18 cellular contexts compared by ENCODE assay signal in the genomic region with DNA sequence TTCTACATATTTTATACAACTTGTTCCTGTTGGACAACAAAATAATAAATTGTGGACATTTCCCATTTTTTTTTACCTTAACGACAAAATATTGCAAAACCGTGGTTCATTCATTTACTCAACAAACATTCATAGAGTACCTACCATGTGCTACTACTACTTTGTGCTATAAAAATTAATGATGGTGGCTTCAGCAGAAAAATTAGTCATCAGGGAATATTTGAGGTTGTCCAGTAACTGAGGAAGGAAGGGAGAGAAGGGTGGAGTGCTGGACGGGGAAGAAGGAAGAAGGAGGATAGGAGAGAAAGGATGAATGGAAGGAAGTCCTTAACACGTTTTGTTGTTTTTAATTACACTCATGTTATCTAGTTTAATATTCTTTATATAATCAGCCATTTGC. TPM values are rescaled to one million over a fixed set of nuclear protein-coding genes. Genes with fewer than 3 reads are reported as not detected.
DNase-seq lines count a peak whose midpoint lies in the region; ATAC-seq and TF ChIP-seq lines count a peak whose summit lies in the region.
"Had no signal": no experiment of that assay in that cellular context is flagged by ENCODE, and none has a peak within 500 bp of the region (broad histone marks: within the 10 kb centered on the region; RNA-seq: fewer than 3 reads in every experiment).

No MANE protein-coding gene starts in this region.

- no peak overlapping the region for H3K27ac ChIP-seq in HCT116 (ENCODE audit: low read depth, low read length)
- 0 out of 2 replicates have a peak overlapping the region, but pooled peaks have one; percentile 1 for H3K27ac ChIP-seq in PC-3 (ENCODE audit: low read length)
- H3K27ac ChIP-seq in dorsolateral prefrontal cortex, result peak overlapping the region in 1 of 59 donors; percentile 29

- ATAC-seq in HCT116 (no peak), PC-3 (no peak)
- ATAC-seq: GM12878, Panc1, Right ventricle myocardium inferior had no signal

- H3K9me3 ChIP-seq in HCT116 (ENCODE audit: control insufficient read depth in 1 of 2, insufficient read depth in 1 of 2, low read depth in 1 of 2, low read length in 2 of 2) (no peaks in the 10 kb centered on the region), PC-3 (ENCODE audit: low read length) (no peaks in the 10 kb centered on the region), skeletal muscle satellite cell (replicated peaks; ENCODE audit: low read length) (no peaks in the 10 kb centered on the region)
- H3K9me3 ChIP-seq: MG63 had no signal

- POLR2A ChIA-PET in HCT116 (lab: Charles Lee) (no interaction called here), PC-3 (lab: Charles Lee; ENCODE audit: unreplicated experiment) (no interaction called here)

- peaks cover 16% of the 10 kb centered on the region for H3F3A ChIP-seq in PC-3 (ENCODE audit: low read length, unreplicated experiment)

- CTCF ChIA-PET in HCT116 (lab: Charles Lee) (no interaction called here), PC-3 (lab: Charles Lee) (no interaction called here)

- TF ChIP-seq CTCF in HCT116 (IDR thresholded peaks at IDR 0.05 in 2 of 3, conservative IDR thresholded peaks at IDR 0.05 in 1 of 3; ENCODE audit: borderline replicate concordance in 1 of 3, insufficient read depth in 1 of 3, low read depth in 2 of 3, low read length in 2 of 3) (no peak), PC-3 (conservative IDR thresholded peaks at IDR 0.05; ENCODE audit: low read depth, low read length) (no peak), dorsolateral prefrontal cortex (IDR thresholded peaks at IDR 0.05 in 54 of 56, conservative IDR thresholded peaks at IDR 0.05 in 2 of 56; ENCODE audit: low read depth in 1 of 56, partially characterized antibody in 56 of 56) (no peak)

- H3K4me1 ChIP-seq in HCT116 (ENCODE audit: control insufficient read depth in 1 of 2, insufficient read depth in 2 of 2, low read length in 2 of 2) (peaks cover 59 to 82% of the 10 kb centered on the region in 2 experiments), PC-3 (ENCODE audit: insufficient read depth, low read length) (peaks cover 50% of the 10 kb centered on the region), skeletal muscle satellite cell (ENCODE audit: control insufficient read depth, insufficient read depth, low read length) (peaks cover 62% of the 10 kb centered on the region)

- H3K36me3 ChIP-seq in HCT116 (ENCODE audit: control insufficient read depth in 1 of 2, insufficient read depth in 2 of 2, low read length in 2 of 2), result peaks cover 0 to 3% of the 10 kb centered on the region in 2 experiments; a peak in 2 of 4 replicates
- H3K36me3 ChIP-seq in PC-3 (ENCODE audit: low read depth, low read length), result peaks cover 7% of the 10 kb centered on the region; the same call in 1 of the 2 replicates
- peaks cover 13% of the 10 kb centered on the region for H3K36me3 ChIP-seq in skeletal muscle satellite cell (ENCODE audit: insufficient read depth, low read length)
- H3K36me3 ChIP-seq: MG63 had no signal

- no peak for TF ChIP-seq RAD21 in HCT116 (IDR thresholded peaks at IDR 0.05; ENCODE audit: low read depth)

- TF ChIP-seq POLR2A in HCT116 (IDR thresholded peaks at IDR 0.05; ENCODE audit: borderline replicate concordance, extremely low read depth, insufficient read depth, insufficient read length), result no peak

- H3K4me2 ChIP-seq in HCT116 (ENCODE audit: low read length) (peak overlapping the region; percentile 5; the same call in 1 of the 2 replicates), PC-3 (ENCODE audit: low read length) (no peak overlapping the region), skeletal muscle satellite cell (ENCODE audit: low read length) (no peak overlapping the region)

- H3K9me2 ChIP-seq in HCT116 (ENCODE audit: insufficient read depth) (no peaks in the 10 kb centered on the region), PC-3 (replicated peaks; ENCODE audit: low read length) (no peaks in the 10 kb centered on the region)

- DNase-seq in HCT116 (ENCODE audit: low read depth, low spot score), result no peak
- DNase-seq in PC-3, result peak; percentile 43
- DNase-seq in kidney tubule cell (ENCODE audit: low spot score), result peak; percentile 40
- no peak for DNase-seq in dorsolateral prefrontal cortex
- DNase-seq in posterior cingulate gyrus, result no peak
- DNase-seq in DMS 273 treated with DMSO at 0.1 percent for 48 hours (lab: John Stamatoyannopoulos, UW), result no peak
- DNase-seq in stimulated activated CD4-positive, alpha-beta T cell treated with anti-CD3 and anti-CD28 coated beads, Interleukin-4, amount 100 ng/mL, for 1 hour, result no peak
- DNase-seq: H9, MG63, NCI-H1048, NCI-H1436, NCI-H2029, NCI-H345, NCI-H526 had no signal

- RAD21 ChIA-PET in HCT116 (lab: Charles Lee; ENCODE audit: low non-redundant PET in 1 of 2, low total read pairs in 2 of 2, uncharacterized antibody in 2 of 2, unreplicated experiment in 2 of 2), result no interaction called here

- no peak overlapping the region for H3K4me3 ChIP-seq in HCT116 (replicated peaks in 1 of 2; ENCODE audit: low read depth in 1 of 2, low read length in 2 of 2)
- H3K4me3 ChIP-seq in PC-3 (ENCODE audit: low read length), result no peak overlapping the region
- H3K4me3 ChIP-seq in skeletal muscle satellite cell (ENCODE audit: low read length), result no peak overlapping the region
- H3K4me3 ChIP-seq in dorsolateral prefrontal cortex, result no peak overlapping the region
- H3K4me3 ChIP-seq: GM12878, MG63 had no signal

- peaks cover 50% of the 10 kb centered on the region for H3K79me2 ChIP-seq in HCT116 (ENCODE audit: insufficient read depth, low read length)
- H3K79me2 ChIP-seq in PC-3 (ENCODE audit: low read length), result peaks cover 43% of the 10 kb centered on the region

- no peak overlapping the region for H2AFZ ChIP-seq in HCT116 (ENCODE audit: low read depth, low read length, poor library complexity, severe bottlenecking)
- H2AFZ ChIP-seq in PC-3 (ENCODE audit: low read length), result no peak overlapping the region

- BruUV-seq in HCT116 (replicated peaks; lab: Mats Ljungman, UMichigan) (no TSS peak), PC-3 (replicated peaks; lab: Mats Ljungman, UMichigan) (no TSS peak)

- H3K27me3 ChIP-seq in HCT116 (ENCODE audit: insufficient read depth, low read length) (no peaks in the 10 kb centered on the region), PC-3 (ENCODE audit: low read length) (no peaks in the 10 kb centered on the region), skeletal muscle satellite cell (ENCODE audit: control insufficient read depth, insufficient read depth, low read length) (no peaks in the 10 kb centered on the region), dorsolateral prefrontal cortex (no peaks in the 10 kb centered on the region)
- H3K27me3 ChIP-seq: MG63 had no signal

- intact Hi-C loops in HCT116 (cut with micrococcal nuclease), result no loop called here
- intact Hi-C loops in PC-3 (cut with micrococcal nuclease), result no loop called here
- intact Hi-C loops in dorsolateral prefrontal cortex (cut with DNase I), result no loop called here
- intact Hi-C loops in posterior cingulate gyrus (cut with DNase I), result no loop called here

- H4K20me1 ChIP-seq in HCT116 (ENCODE audit: insufficient read depth) (no peaks in the 10 kb centered on the region), PC-3 (ENCODE audit: low read length) (no peaks in the 10 kb centered on the region)

- no peak overlapping the region for H3K9ac ChIP-seq in HCT116 (ENCODE audit: low read length)
- no peak overlapping the region for H3K9ac ChIP-seq in PC-3 (ENCODE audit: low read length)
- peak overlapping the region; percentile 3 for H3K9ac ChIP-seq in skeletal muscle satellite cell (ENCODE audit: low read depth, low read length)

TF ChIP-seq in HCT116, 20 proteins besides CTCF, POLR2A, EP300 and RAD21:
- no peak; the same call in 1 of the 2 replicates for TF ChIP-seq FOSL1 (IDR thresholded peaks at IDR 0.05; ENCODE audit: low read depth)
- no peak for TF ChIP-seq CBX3 (IDR thresholded peaks at IDR 0.05; ENCODE audit: low read depth)
- no peak for TF ChIP-seq EGR1 (IDR thresholded peaks at IDR 0.05; ENCODE audit: low read depth)
- TF ChIP-seq JUND (IDR thresholded peaks at IDR 0.05), result no peak
- TF ChIP-seq, protein P1, sequence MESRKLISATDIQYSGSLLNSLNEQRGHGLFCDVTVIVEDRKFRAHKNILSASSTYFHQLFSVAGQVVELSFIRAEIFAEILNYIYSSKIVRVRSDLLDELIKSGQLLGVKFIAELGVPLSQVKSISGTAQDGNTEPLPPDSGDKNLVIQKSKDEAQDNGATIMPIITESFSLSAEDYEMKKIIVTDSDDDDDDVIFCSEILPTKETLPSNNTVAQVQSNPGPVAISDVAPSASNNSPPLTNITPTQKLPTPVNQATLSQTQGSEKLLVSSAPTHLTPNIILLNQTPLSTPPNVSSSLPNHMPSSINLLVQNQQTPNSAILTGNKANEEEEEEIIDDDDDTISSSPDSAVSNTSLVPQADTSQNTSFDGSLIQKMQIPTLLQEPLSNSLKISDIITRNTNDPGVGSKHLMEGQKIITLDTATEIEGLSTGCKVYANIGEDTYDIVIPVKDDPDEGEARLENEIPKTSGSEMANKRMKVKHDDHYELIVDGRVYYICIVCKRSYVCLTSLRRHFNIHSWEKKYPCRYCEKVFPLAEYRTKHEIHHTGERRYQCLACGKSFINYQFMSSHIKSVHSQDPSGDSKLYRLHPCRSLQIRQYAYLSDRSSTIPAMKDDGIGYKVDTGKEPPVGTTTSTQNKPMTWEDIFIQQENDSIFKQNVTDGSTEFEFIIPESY (IDR thresholded peaks at IDR 0.05; ENCODE audit: extremely low read depth, insufficient replicate concordance, low read length), result no peak
- TF ChIP-seq YY1 (IDR thresholded peaks at IDR 0.05; ENCODE audit: extremely low read depth, insufficient replicate concordance, low read depth, low read length), result no peak
- TF ChIP-seq CEBPB (IDR thresholded peaks at IDR 0.05; ENCODE audit: low read depth), result no peak
TF ChIP-seq in HCT116: peak in this region for 0.

RNA-seq across cellular contexts. Expression of a gene that starts 53.7 kb away (rescaled TPM):
- total RNA-seq in HCT116 (2021; ENCODE audit: unreplicated experiment), result 102 TPM
- 33.8 and 36.6 TPM in 2 replicates for polyA plus RNA-seq in HCT116 (2012)
- 56.9 and 57.2 TPM in 2 replicates for total RNA-seq in PC-3 (2014; rRNA removed)
- total RNA-seq in skeletal muscle satellite cell (2012; rRNA removed), result 122 and 189 TPM in 2 replicates
- 100 to 1,000 TPM; 105 to 192 (median 143) TPM for total RNA-seq in dorsolateral prefrontal cortex

Comparison
In these comparisons a context has a peak if more than half of its experiments do, and no peak if none do; other contexts are left out.
1. DNase-seq: peak in PC-3 (single experiment) and kidney tubule cell (single experiment); none in HCT116 (single experiment), dorsolateral prefrontal cortex (0 of 10), posterior cingulate gyrus (0 of 10), DMS 273 treated with DMSO at 0.1 percent for 48 hours (single experiment) and stimulated activated CD4-positive, alpha-beta T cell treated with anti-CD3 and anti-CD28 coated beads, Interleukin-4, amount 100 ng/mL, for 1 hour (single experiment).